ENCODE assay signal across 8 cellular contexts in the genomic region with DNA sequence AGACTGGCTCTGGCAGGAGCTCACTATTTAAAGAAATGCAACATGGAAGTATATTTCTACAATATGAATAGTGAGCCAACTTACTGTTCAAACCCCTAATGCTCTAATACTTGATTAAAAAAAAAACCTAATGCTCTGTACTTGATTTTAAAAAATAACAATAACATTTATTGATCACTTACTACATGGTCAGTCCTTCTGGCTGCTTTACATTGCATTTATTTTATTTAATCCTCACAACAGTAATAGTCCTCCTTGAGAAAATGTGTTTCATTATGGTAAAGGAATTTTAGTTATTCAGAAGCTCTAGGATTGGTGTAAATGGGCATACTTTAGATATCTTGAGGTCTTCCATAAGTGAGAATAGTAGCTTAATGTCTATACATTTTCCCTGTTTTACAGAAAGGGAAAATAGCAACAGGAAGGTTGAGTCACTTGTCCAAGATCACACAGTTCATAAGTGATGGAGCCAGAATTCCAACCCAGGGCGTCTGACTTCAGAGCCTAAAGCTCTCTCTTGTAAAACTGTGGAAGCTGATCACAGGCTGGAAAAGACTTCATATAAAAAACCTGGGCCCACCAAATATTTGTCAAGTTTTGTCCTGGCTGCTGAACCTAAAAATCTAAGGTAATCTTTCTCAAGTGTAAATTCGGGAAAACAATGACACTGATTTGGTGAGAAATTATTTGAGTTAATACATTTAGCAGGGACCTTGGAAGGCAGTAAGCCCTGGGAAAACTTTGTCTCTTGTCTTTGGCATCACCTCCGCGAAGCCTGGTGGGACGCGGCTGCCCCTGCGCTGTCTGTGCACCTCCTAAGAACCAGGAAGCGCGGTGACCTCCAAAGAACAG. TPM values are rescaled to one million over a fixed set of nuclear protein-coding genes. Genes with fewer than 3 reads are reported as not detected.
DNase-seq lines count a peak whose midpoint lies in the region; ATAC-seq and TF ChIP-seq lines count a peak whose summit lies in the region.

No MANE protein-coding gene starts in this region.

- peak; percentile 14 for ATAC-seq in GM19351 (IDR thresholded peaks at IDR 0.05; ENCODE audit: unreplicated experiment)
- peak; percentile 2 for ATAC-seq in HG03457 (IDR thresholded peaks at IDR 0.05; ENCODE audit: unreplicated experiment)
- no peak for ATAC-seq in stimulated activated naive CD8-positive, alpha-beta T cell treated with anti-CD3 and anti-CD28 coated beads, Interleukin-15, Interleukin-2, amounts not matched to agents 100 U/mL and 50 U/mL, for 24 hours

- no peaks in the 10 kb centered on the region for H3K9me3 Mint-ChIP-seq in immature natural killer cell

- TF ChIP-seq CTCF in AG09309 (IDR thresholded peaks at IDR 0.05; ENCODE audit: control insufficient read depth, insufficient read depth, low read depth, low read length, missing control alignments) = no peak
- no peak for TF ChIP-seq CTCF in ascending aorta (IDR thresholded peaks at IDR 0.05)

- H3K36me3 ChIP-seq in ascending aorta = no peaks in the 10 kb centered on the region

- peaks cover 53 to 63% of the 10 kb centered on the region in 2 donors for H3K4me1 Mint-ChIP-seq in immature natural killer cell

- H3K4me3 ChIP-seq in AG09309 (ENCODE audit: control insufficient read depth, low read depth, low read length) (peak overlapping the region; percentile 93), ascending aorta (peak overlapping the region; percentile 89 to 90)

- peak overlapping the region; percentile 93 to 99 (median 97) for H3K4me3 Mint-ChIP-seq in immature natural killer cell

- H3K36me3 Mint-ChIP-seq in immature natural killer cell = no peaks in the 10 kb centered on the region

- H3K27ac ChIP-seq in ascending aorta = peak overlapping the region; percentile 86 to 89

- peaks cover 0 to 2% of the 10 kb centered on the region in 2 donors for H3K4me1 ChIP-seq in ascending aorta

- DNase-seq in AG09309 (ENCODE audit: low read depth) (no peak), ascending aorta (ENCODE audit: low spot score in 2 of 2) (no peak), immature natural killer cell (peak in 1 of 3 donors; percentile 6), NCI-H1105 treated with DMSO at 0.1 percent for 48 hours (lab: John Stamatoyannopoulos, UW) (no peak), midbrain (lab: John Stamatoyannopoulos, UW) (no peak)
- peak; percentile 38 for DNase-seq in stimulated activated naive CD8-positive, alpha-beta T cell treated with anti-CD3 and anti-CD28 coated beads, Interleukin-15, Interleukin-2, amounts not matched to agents 100 U/mL and 50 U/mL, for 24 hours

- H3K27ac Mint-ChIP-seq in immature natural killer cell = peak overlapping the region; percentile 91 to 98 (median 97)

- H3K27me3 Mint-ChIP-seq in immature natural killer cell (ENCODE audit: low read depth in 3 of 3) = peaks cover 3 to 8% (median 5%) of the 10 kb centered on the region in 3 donors

- intact Hi-C loops in ascending aorta (cut with DNase I) = loop anchor here (2.0 to 10.0 kb wide), 3 partner anchors 246 to 777 kb away; a partner anchor contains a TSS

- H3K27me3 ChIP-seq in ascending aorta = no peaks in the 10 kb centered on the region

- H3K9me3 ChIP-seq in ascending aorta = no peaks in the 10 kb centered on the region

RNA-seq across cellular contexts. Expression of a gene that starts 0.9 kb away (rescaled TPM):
- total RNA-seq in ascending aorta = 1.5 TPM
- polyA plus RNA-seq in immature natural killer cell = 10 to 100 TPM in 2 of 3 donors, 1 to 10 TPM in 1; 8.8 to 12.8 (median 11.8) TPM
